Comparison of ENCODE assay signal across 21 cellular contexts in genomic region chr1:152447484-152447883, GRCh38. TPM values are rescaled to one million over a fixed set of nuclear protein-coding genes. Genes with fewer than 3 reads are reported as not detected.
DNase-seq lines count a peak whose midpoint lies in the region; ATAC-seq and TF ChIP-seq lines count a peak whose summit lies in the region.
"Had no signal": no experiment of that assay in that cellular context is flagged by ENCODE, and none has a peak within 500 bp of the region (broad histone marks: within the 10 kb centered on the region; RNA-seq: fewer than 3 reads in every experiment).

No MANE protein-coding gene starts in this region.

- no peak for DNase-seq in GM23338 (ENCODE audit: low spot score)
- peak; percentile 72 for DNase-seq in esophagus muscularis mucosa (ENCODE audit: extremely low spot score)
- no peak for DNase-seq in sigmoid colon
- DNase-seq in NCI-H2227 treated with DMSO at 0.1 percent for 48 hours (lab: John Stamatoyannopoulos, UW) = no peak
- no peak for DNase-seq in activated naive CD8-positive, alpha-beta T cell treated with anti-CD3 and anti-CD28 coated beads for 36 hours
- DNase-seq: C1 segment of cervical spinal cord; Calu3; CD4-positive, alpha-beta memory T cell; COR-L47; DMS53; DMS79 treated with DMSO at 0.1 percent for 48 hours; GF-D8; GOT3; HFFc6 had no signal

- intact Hi-C loops in esophagus muscularis mucosa (cut with DNase I) = no loop called here
- intact Hi-C loops in sigmoid colon (cut with DNase I) = no loop called here

- 56% methylated on average over 4 of the region's 4 CpGs for WGBS in esophagus muscularis mucosa
- WGBS in sigmoid colon, 2 donors = 54 to 55% methylated on average over 4 of the region's 4 CpGs

- H3K9me3 ChIP-seq in esophagus muscularis mucosa (no peaks in the 10 kb centered on the region), sigmoid colon (no peaks in the 10 kb centered on the region)
- H3K9me3 ChIP-seq: HAP-1 had no signal

- no peaks in the 10 kb centered on the region for H4K20me1 ChIP-seq in GM23338 (replicated peaks; ENCODE audit: insufficient read depth)
- no peaks in the 10 kb centered on the region for H4K20me1 ChIP-seq in KMS-11 (ENCODE audit: insufficient read depth)

- H3K27ac Mint-ChIP-seq in GM23338 = no peak overlapping the region
- no peak overlapping the region for H3K27ac Mint-ChIP-seq in activated naive CD8-positive, alpha-beta T cell treated with anti-CD3 and anti-CD28 coated beads for 36 hours
- H3K27ac Mint-ChIP-seq: CD4-positive, alpha-beta memory T cell; HFFc6 had no signal

- H3K4me2 ChIP-seq in GM23338 (no peak overlapping the region), KMS-11 (peak overlapping the region; percentile 64)

- H3K9me3 Mint-ChIP-seq in GM23338 = no peaks in the 10 kb centered on the region
- no peaks in the 10 kb centered on the region for H3K9me3 Mint-ChIP-seq in activated naive CD8-positive, alpha-beta T cell treated with anti-CD3 and anti-CD28 coated beads for 36 hours
- H3K9me3 Mint-ChIP-seq: CD4-positive, alpha-beta memory T cell; HFFc6 had no signal

- no peaks in the 10 kb centered on the region for H3K27me3 ChIP-seq in GM23338 (ENCODE audit: insufficient read depth)
- no peaks in the 10 kb centered on the region for H3K27me3 ChIP-seq in KMS-11 (ENCODE audit: insufficient read depth, low read depth)
- no peaks in the 10 kb centered on the region for H3K27me3 ChIP-seq in esophagus muscularis mucosa
- no peaks in the 10 kb centered on the region for H3K27me3 ChIP-seq in sigmoid colon

- H3K27me3 Mint-ChIP-seq in GM23338 (ENCODE audit: insufficient read depth, low read depth, poor library complexity) = no peaks in the 10 kb centered on the region
- no peaks in the 10 kb centered on the region for H3K27me3 Mint-ChIP-seq in activated naive CD8-positive, alpha-beta T cell treated with anti-CD3 and anti-CD28 coated beads for 36 hours
- H3K27me3 Mint-ChIP-seq: CD4-positive, alpha-beta memory T cell had no signal

- TF ChIP-seq CTCF in GM23338 (conservative IDR thresholded peaks at IDR 0.05; ENCODE audit: low read depth in 2 of 2) (no peak), KMS-11 (conservative IDR thresholded peaks at IDR 0.05; ENCODE audit: low read depth, low read length) (no peak), esophagus muscularis mucosa (IDR thresholded peaks at IDR 0.05) (no peak), sigmoid colon (IDR thresholded peaks at IDR 0.05) (no peak)

- no peaks in the 10 kb centered on the region for H3K36me3 Mint-ChIP-seq in GM23338 (ENCODE audit: low read depth)
- no peaks in the 10 kb centered on the region for H3K36me3 Mint-ChIP-seq in activated naive CD8-positive, alpha-beta T cell treated with anti-CD3 and anti-CD28 coated beads for 36 hours
- H3K36me3 Mint-ChIP-seq: CD4-positive, alpha-beta memory T cell had no signal

- no peak for ATAC-seq in GM23338

- no peak overlapping the region for H3K4me3 ChIP-seq in GM23338
- H3K4me3 ChIP-seq in KMS-11 (IDR thresholded peaks at IDR 0.05; ENCODE audit: insufficient read depth, low read depth, low read length) = no peak overlapping the region
- H3K4me3 ChIP-seq in esophagus muscularis mucosa = no peak overlapping the region
- no peak overlapping the region for H3K4me3 ChIP-seq in sigmoid colon
- H3K4me3 ChIP-seq: HAP-1 had no signal

- no peaks in the 10 kb centered on the region for H3K79me2 ChIP-seq in GM23338 (replicated peaks; ENCODE audit: insufficient read depth)
- H3K79me2 ChIP-seq in KMS-11 (ENCODE audit: insufficient read depth, low read depth) = no peaks in the 10 kb centered on the region

- H3K9me2 ChIP-seq in GM23338 (ENCODE audit: insufficient read depth) = no peaks in the 10 kb centered on the region

- no peaks in the 10 kb centered on the region for H3K36me3 ChIP-seq in GM23338 (ENCODE audit: insufficient read depth)
- H3K36me3 ChIP-seq in KMS-11 (ENCODE audit: insufficient read depth) = no peaks in the 10 kb centered on the region
- no peaks in the 10 kb centered on the region for H3K36me3 ChIP-seq in esophagus muscularis mucosa
- H3K36me3 ChIP-seq in sigmoid colon = no peaks in the 10 kb centered on the region
- H3K36me3 ChIP-seq: HAP-1 had no signal

- no peaks in the 10 kb centered on the region for H3F3A ChIP-seq in GM23338 (replicated peaks; ENCODE audit: low read depth)

- H2AFZ ChIP-seq in GM23338 (peak overlapping the region; percentile 18; the same call in 1 of the 2 replicates), KMS-11 (ENCODE audit: low read depth) (peak overlapping the region; percentile 4; the same call in 1 of the 2 replicates)

- TF ChIP-seq POLR2A in esophagus muscularis mucosa (IDR thresholded peaks at IDR 0.05; ENCODE audit: low read depth) (no peak), sigmoid colon (IDR thresholded peaks at IDR 0.05) (no peak)

- H3K4me1 Mint-ChIP-seq in GM23338 = no peaks in the 10 kb centered on the region
- H3K4me1 Mint-ChIP-seq in activated naive CD8-positive, alpha-beta T cell treated with anti-CD3 and anti-CD28 coated beads for 36 hours = no peaks in the 10 kb centered on the region
- H3K4me1 Mint-ChIP-seq: CD4-positive, alpha-beta memory T cell had no signal

- no peak overlapping the region for H3K9ac ChIP-seq in KMS-11

- no peak for TF ChIP-seq EP300 in esophagus muscularis mucosa (IDR thresholded peaks at IDR 0.05)
- no peak for TF ChIP-seq EP300 in sigmoid colon (IDR thresholded peaks at IDR 0.05)

- H3K4me1 ChIP-seq in GM23338 (ENCODE audit: insufficient read depth) (no peaks in the 10 kb centered on the region), KMS-11 (ENCODE audit: low read depth, poor library complexity, severe bottlenecking) (peaks cover 77% of the 10 kb centered on the region), esophagus muscularis mucosa (peaks cover 0 to 7% (median 0%) of the 10 kb centered on the region in 4 donors), sigmoid colon (peaks cover 0 to 29% (median 14%) of the 10 kb centered on the region in 4 donors)
- H3K4me1 ChIP-seq: HAP-1 had no signal

- H3K4me3 Mint-ChIP-seq in GM23338 = no peak overlapping the region
- H3K4me3 Mint-ChIP-seq in activated naive CD8-positive, alpha-beta T cell treated with anti-CD3 and anti-CD28 coated beads for 36 hours = no peak overlapping the region
- H3K4me3 Mint-ChIP-seq: CD4-positive, alpha-beta memory T cell; HFFc6 had no signal

- H3K27ac ChIP-seq in GM23338 (ENCODE audit: low read depth) (no peak overlapping the region), KMS-11 (peak overlapping the region; percentile 29; the same call in 1 of the 2 replicates), esophagus muscularis mucosa (replicated peaks in 1 of 4) (no peak overlapping the region), sigmoid colon (peak overlapping the region in 3 of 4 donors; percentile 40 to 71 (median 58))

TF ChIP-seq in GM23338, 12 proteins besides CTCF, POLR2A, EP300 and RAD21:
- no peak for TF ChIP-seq CREB1 (CRISPR knock-in tag; IDR thresholded peaks at IDR 0.05; ENCODE audit: low read depth)
- no peak for TF ChIP-seq JUNB (IDR thresholded peaks at IDR 0.05; ENCODE audit: unreplicated experiment)
- no peak for TF ChIP-seq EZH2phosphoT487 (IDR thresholded peaks at IDR 0.05; ENCODE audit: unreplicated experiment)
- TF ChIP-seq EZH2 (IDR thresholded peaks at IDR 0.05; ENCODE audit: low read depth, unreplicated experiment) = no peak

RNA-seq across cellular contexts. Expression of gene CRNN, which starts 33.4 kb away (rescaled TPM):
- total RNA-seq in GM23338 (2014; rRNA removed; shearing (Covaris generic)) = not detected in 2 replicates
- polyA plus RNA-seq in GM23338 (2016; fragmentation: Nextera tagmentation; extraction: Ambion mirVana) (not detected in 2 replicates), sigmoid colon (1 to 10 TPM in 1 of 3 donors, under 1 TPM in 1, not detected in 1; 0.61 to 3.6 TPM)
- total RNA-seq in esophagus muscularis mucosa (1 to 10 TPM in 1 of 4 donors, under 1 TPM in 1, not detected in 2; 0.23 to 3.7 TPM), sigmoid colon (not detected)
- total RNA-seq in activated naive CD8-positive, alpha-beta T cell treated with anti-CD3 and anti-CD28 coated beads for 36 hours = not detected
- total RNA-seq: A172; A673; Calu3; CD4-positive, alpha-beta memory T cell; Daoy; G401; HFFc6 had no signal
- polyA plus RNA-seq: BJ; CD4-positive, alpha-beta memory T cell had no signal

Comparison
In these comparisons a context has a peak if more than half of its experiments do, and no peak if none do; other contexts are left out.
1. H3K27ac ChIP-seq: peak in KMS-11 (single experiment) and sigmoid colon (3 of 4); none in GM23338 (single experiment) and esophagus muscularis mucosa (0 of 4).